Comparison of ENCODE assay signal across 8 cellular contexts in the genomic region with DNA sequence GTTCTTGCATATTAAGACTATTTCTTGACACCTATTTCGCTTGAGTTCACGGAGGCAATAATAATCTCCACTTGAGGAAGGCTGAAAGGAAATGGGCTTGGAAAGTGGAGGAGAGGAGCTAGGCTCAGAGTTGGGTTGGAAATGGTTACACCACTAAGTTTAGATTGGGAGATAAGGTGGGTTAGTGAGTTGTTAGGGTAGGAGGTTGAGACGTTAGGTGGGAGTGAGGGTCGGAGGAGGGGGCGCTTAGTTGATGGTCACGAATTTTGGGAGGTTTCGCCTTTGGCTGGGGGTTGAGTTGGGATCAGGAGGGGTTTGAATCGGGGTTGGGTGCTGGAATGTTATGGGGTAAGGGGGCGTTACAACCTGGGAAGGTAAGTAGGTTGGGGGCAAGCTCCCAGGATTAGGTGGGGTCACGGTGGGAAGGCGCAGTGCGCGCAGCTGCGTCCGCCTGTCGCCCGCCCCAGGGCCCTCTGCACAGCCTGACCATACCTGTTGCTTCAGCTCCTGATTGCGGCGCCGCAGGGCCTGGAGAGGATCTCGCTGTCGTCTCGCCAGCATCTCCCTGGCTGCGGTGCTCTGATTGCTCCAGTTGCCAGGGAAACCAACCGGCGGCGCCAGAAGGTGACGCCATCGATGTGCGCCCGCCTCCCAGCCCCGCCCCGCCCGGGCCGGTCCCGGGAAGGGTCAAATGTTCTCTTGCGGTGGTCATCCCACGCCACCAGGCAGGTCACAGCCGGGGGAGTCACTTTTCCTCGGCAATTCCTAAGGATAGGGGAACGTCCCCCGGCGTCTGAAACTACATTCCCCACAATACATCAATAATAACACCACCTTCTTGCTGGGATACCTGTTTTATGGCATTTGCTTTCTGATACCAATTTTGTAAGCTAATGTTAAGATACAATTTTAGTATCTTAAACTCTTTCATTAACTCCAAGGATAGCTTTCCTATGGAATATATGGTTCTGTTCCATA. TPM values are rescaled to one million over a fixed set of nuclear protein-coding genes. Genes with fewer than 3 reads are reported as not detected.
DNase-seq lines count a peak whose midpoint lies in the region; ATAC-seq and TF ChIP-seq lines count a peak whose summit lies in the region.

A gene (minus strand): TSS at position 606 of the 978 bp plus-strand sequence. CDS start 45 bp downstream, at position 561.

- peak; percentile 81 for TF ChIP-seq POLR2A in GM19193 (IDR thresholded peaks at IDR 0.05; ENCODE audit: extremely low read depth, insufficient read depth, insufficient read length)

- no peaks in the 10 kb centered on the region for H3K4me1 ChIP-seq in BE2C

- no peaks in the 10 kb centered on the region for H3K9me3 ChIP-seq in BE2C

- TF ChIP-seq CTCF in BE2C (IDR thresholded peaks at IDR 0.05; ENCODE audit: low read depth, low read length) (no peak), choroid plexus epithelial cell (conservative IDR thresholded peaks at IDR 0.05; ENCODE audit: low read depth, low read length) (no peak)

- H3K4me3 ChIP-seq in BE2C (ENCODE audit: low read depth, low read length) (peak within 1 kb of the TSS; percentile 62), choroid plexus epithelial cell (ENCODE audit: low read depth, low read length) (peak within 1 kb of the TSS; percentile 81)

- ATAC-seq in HG03354 (IDR thresholded peaks at IDR 0.05; ENCODE audit: poor library complexity, severe bottlenecking, unreplicated experiment), result peak; percentile 95

- H3K27me3 ChIP-seq in BE2C, result no peaks in the 10 kb centered on the region

- H3K36me3 ChIP-seq in BE2C, result no peaks in the 10 kb centered on the region

- DNase-seq in BE2C (peak; percentile 81), NCI-H446 treated with DMSO at 0.1 percent for 48 hours (lab: John Stamatoyannopoulos, UW) (peak; percentile 62), choroid plexus epithelial cell (ENCODE audit: low read depth) (peak; percentile 84), left kidney (ENCODE audit: low read depth, low spot score) (peak; percentile 94)
- peak; percentile 75 to 79 for DNase-seq in activated CD4-positive, alpha-beta T cell treated with anti-CD3 and anti-CD28 coated beads for 4 hours
- DNase-seq in stimulated activated CD4-positive, alpha-beta T cell treated with anti-CD3 and anti-CD28 coated beads, Interleukin-1b, Interleukin-23, amount 100 ng/mL, for 4 hours (ENCODE audit: low read depth in 2 of 2), result peak; percentile 72 to 76

RNA-seq across cellular contexts. Expression of the gene that starts here (rescaled TPM):
- 0.26 TPM for polyA plus RNA-seq in BE2C (2012; ENCODE audit: insufficient read depth, insufficient read length, low read depth)

Comparison
In these comparisons a context has a peak if more than half of its experiments do, and no peak if none do; other contexts are left out.
1. Peak in every context shown above with its lines: DNase-seq, ATAC-seq and H3K4me3 ChIP-seq.